Comparison of ENCODE assay signal across 8 cellular contexts in genomic region chr11:65425105-65425970, GRCh38. TPM values are rescaled to one million over a fixed set of nuclear protein-coding genes. Genes with fewer than 3 reads are reported as not detected.
DNase-seq lines count a peak whose midpoint lies in the region; ATAC-seq and TF ChIP-seq lines count a peak whose summit lies in the region.

No MANE protein-coding gene starts in this region.

- H3K9me3 ChIP-seq in ascending aorta: no peaks in the 10 kb centered on the region

- ATAC-seq in T-cell (replicated peaks in 1 of 4) (peak; percentile 46 to 63 (median 50)), HG03520 (IDR thresholded peaks at IDR 0.05; ENCODE audit: unreplicated experiment) (no peak), GM21381 (IDR thresholded peaks at IDR 0.05; ENCODE audit: unreplicated experiment) (no peak)

- peaks cover 37 to 53% of the 10 kb centered on the region in 2 donors for H3K36me3 ChIP-seq in ascending aorta

- peaks cover 9 to 11% of the 10 kb centered on the region in 2 donors for H3K4me1 ChIP-seq in ascending aorta

- H3K27ac Mint-ChIP-seq in T-cell: peak overlapping the region; percentile 98 to 99

- CTCF ChIA-PET in T-cell (lab: Charles Lee): interaction anchor here in 1 of 2 donors (0.7 to 1.7 kb wide), 7 partner anchors 9 to 85 kb away, joined by 3 to 11 read pairs (median 5); partner anchors contain the start of gene MALAT1

- no peaks in the 10 kb centered on the region for H3K9me3 Mint-ChIP-seq in T-cell

- intact Hi-C loops in ascending aorta (cut with DNase I): no loop called here

- no peaks in the 10 kb centered on the region for H3K27me3 ChIP-seq in ascending aorta

- TF ChIP-seq CTCF in ascending aorta (IDR thresholded peaks at IDR 0.05): peak in 1 of 3 experiments; percentile 8

- POLR2A ChIA-PET in T-cell (lab: Charles Lee): interaction anchor here (0.5 to 12.1 kb wide), 13 partner anchors 9 to 646 kb away, joined by 3 to 306 read pairs (median 5); partner anchors contain the start of gene MALAT1 (in 2 of the 2)

- peak overlapping the region; percentile 97 to 99 for H3K27ac ChIP-seq in ascending aorta

- no peaks in the 10 kb centered on the region for H3K27me3 Mint-ChIP-seq in T-cell

- H3K4me3 ChIP-seq in ascending aorta: peak overlapping the region; percentile 56 to 80

- H3K4me1 Mint-ChIP-seq in T-cell: peaks cover 52 to 90% (median 53%) of the 10 kb centered on the region in 3 donors

- DNase-seq in NCI-H2227 (lab: John Stamatoyannopoulos, UW; ENCODE audit: unreplicated experiment): peak; percentile 63
- no peak for DNase-seq in NCI-H2227 treated with DMSO at 0.1 percent for 48 hours (lab: John Stamatoyannopoulos, UW)
- DNase-seq in T-cell: peak; percentile 55 to 96 (median 87)
- DNase-seq in ascending aorta (ENCODE audit: low spot score in 2 of 2): peak in 1 of 2 donors; percentile 77
- DNase-seq in inferior parietal cortex (ENCODE audit: extremely low spot score): peak; percentile 70
- DNase-seq in stimulated activated CD4-positive, alpha-beta T cell treated with anti-CD3 and anti-CD28 coated beads, Interleukin-15, amount 100 ng/mL, for 48 hours (ENCODE audit: low read depth in 2 of 2): peak; percentile 74

- H3K36me3 Mint-ChIP-seq in T-cell: peaks cover 54% of the 10 kb centered on the region

- H3K4me3 Mint-ChIP-seq in T-cell: peak overlapping the region; percentile 91 to 100 (median 98)

RNA-seq across cellular contexts. Expression of gene NEAT1, which starts 2.7 kb away (rescaled TPM):
- total RNA-seq in T-cell: 1,000 to 10,000 TPM in 1 of 5 donors, 100 to 1,000 TPM in 4; 368 to 1,017 (median 906) TPM
- total RNA-seq in ascending aorta: 180 TPM

RNA-seq across cellular contexts. Expression of gene FRMD8, which starts 38.9 kb away (rescaled TPM):
- total RNA-seq in T-cell (10 to 100 TPM; 35.6 to 79.1 (median 77.8) TPM), ascending aorta (99.3 TPM)

RNA-seq across cellular contexts. Expression of gene SLC25A45, which starts 42.9 kb away (rescaled TPM):
- total RNA-seq in T-cell (10 to 100 TPM; 18.7 to 72.2 (median 22.6) TPM), ascending aorta (11.4 TPM)

Comparison
In these comparisons a context has a peak if more than half of its experiments do, and no peak if none do; other contexts are left out.
1. ATAC-seq: peak in T-cell (4 of 4); none in HG03520 (single experiment) and GM21381 (single experiment).